ENCODE assay signal across 17 cellular contexts in the genomic region with DNA sequence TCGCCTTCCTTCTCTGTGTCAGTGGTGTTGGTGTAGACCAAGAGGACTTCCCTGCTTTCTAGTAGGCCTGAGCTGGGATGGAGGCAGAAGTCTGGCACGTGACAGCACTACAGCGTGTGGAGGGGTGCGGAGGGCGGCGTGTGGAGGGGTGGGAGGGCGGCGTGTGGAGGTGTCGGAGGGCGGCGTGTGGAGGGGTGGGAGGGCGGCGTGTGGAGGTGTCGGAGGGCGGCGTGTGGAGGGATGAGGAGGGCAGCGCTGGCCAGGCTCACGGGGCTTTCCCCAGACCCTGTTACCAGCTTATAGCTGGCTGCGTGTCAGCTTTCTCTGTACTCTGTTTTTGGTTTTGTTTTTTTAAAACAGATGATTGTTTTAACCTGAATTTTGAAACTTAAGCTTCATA. TPM values are rescaled to one million over a fixed set of nuclear protein-coding genes. Genes with fewer than 3 reads are reported as not detected.
DNase-seq lines count a peak whose midpoint lies in the region; ATAC-seq and TF ChIP-seq lines count a peak whose summit lies in the region.
"Had no signal": no experiment of that assay in that cellular context is flagged by ENCODE, and none has a peak within 500 bp of the region (broad histone marks: within the 10 kb centered on the region; RNA-seq: fewer than 3 reads in every experiment).

No MANE protein-coding gene starts in this region.

- DNase-seq in right cardiac atrium (peak in 1 of 3 donors; percentile 63), cardiac septum (ENCODE audit: low spot score) (no peak), immature natural killer cell (peak; percentile 36 to 58 (median 41)), neuronal stem cell (ENCODE audit: low spot score) (no peak), uterus (peak in 1 of 2 donors; percentile 25), prostate gland (ENCODE audit: low spot score) (no peak), T-helper 2 cell (no peak)
- DNase-seq: ACHN; C1 segment of cervical spinal cord; Calu3; CD4-positive, alpha-beta T cell; DMS 273 treated with DMSO at 0.1 percent for 48 hours; GM23248; H7 had no signal

- peaks cover 33 to 90% of the 10 kb centered on the region in 2 donors for H3K36me3 ChIP-seq in neuronal stem cell (replicated peaks in 1 of 2; ENCODE audit: control insufficient read depth in 2 of 2, insufficient read depth in 2 of 2, low read length in 2 of 2)
- no peaks in the 10 kb centered on the region for H3K36me3 ChIP-seq in uterus
- H3K36me3 ChIP-seq in prostate gland: peaks cover 4 to 10% of the 10 kb centered on the region in 2 donors

- H2BK15ac ChIP-seq in neuronal stem cell (ENCODE audit: low read length): no peak overlapping the region

- no peaks in the 10 kb centered on the region for H3K27me3 ChIP-seq in right cardiac atrium (ENCODE audit: control insufficient read depth, insufficient read depth)
- no peaks in the 10 kb centered on the region for H3K27me3 ChIP-seq in neuronal stem cell (ENCODE audit: control insufficient read depth in 3 of 3, insufficient read depth in 3 of 3, low read depth in 1 of 3, low read length in 3 of 3)
- no peaks in the 10 kb centered on the region for H3K27me3 ChIP-seq in uterus
- no peaks in the 10 kb centered on the region for H3K27me3 ChIP-seq in prostate gland (replicated peaks; ENCODE audit: insufficient read depth)

- no peak overlapping the region for H2AK5ac ChIP-seq in neuronal stem cell (ENCODE audit: low read depth, low read length)

- H3K4me1 ChIP-seq in right cardiac atrium (ENCODE audit: control insufficient read depth, insufficient read depth, low read length): no peaks in the 10 kb centered on the region
- no peaks in the 10 kb centered on the region for H3K4me1 ChIP-seq in neuronal stem cell (ENCODE audit: control insufficient read depth in 2 of 2, insufficient read depth in 1 of 2, low read depth in 1 of 2, low read length in 2 of 2)
- no peaks in the 10 kb centered on the region for H3K4me1 ChIP-seq in uterus
- no peaks in the 10 kb centered on the region for H3K4me1 ChIP-seq in prostate gland (replicated peaks)

- H3K4me3 Mint-ChIP-seq in immature natural killer cell: peak overlapping the region; percentile 61 to 87 (median 66)
- H3K4me3 Mint-ChIP-seq: B cell; CD4-positive, alpha-beta T cell had no signal

- H3K27ac Mint-ChIP-seq in immature natural killer cell: peak overlapping the region in 5 of 6 donors; percentile 57 to 92 (median 78)
- H3K27ac Mint-ChIP-seq: B cell; CD4-positive, alpha-beta T cell had no signal

- H3K4me1 Mint-ChIP-seq in immature natural killer cell: peaks cover 36 to 40% of the 10 kb centered on the region in 2 donors
- H3K4me1 Mint-ChIP-seq: B cell had no signal

- H3K23ac ChIP-seq in neuronal stem cell (ENCODE audit: low read depth, low read length, poor library complexity): no peak overlapping the region

- peaks cover 0 to 1% (median 0%) of the 10 kb centered on the region in 6 donors for H3K9me3 Mint-ChIP-seq in immature natural killer cell
- H3K9me3 Mint-ChIP-seq: CD4-positive, alpha-beta T cell had no signal

- H2BK5ac ChIP-seq in neuronal stem cell (ENCODE audit: low read length): no peak overlapping the region

- TF ChIP-seq CTCF in uterus (IDR thresholded peaks at IDR 0.05) (no peak), prostate gland (IDR thresholded peaks at IDR 0.05) (no peak)

- H3K4me3 ChIP-seq in right cardiac atrium (ENCODE audit: low read length) (no peak overlapping the region), neuronal stem cell (ENCODE audit: low read length in 2 of 2) (no peak overlapping the region), uterus (no peak overlapping the region), prostate gland (no peak overlapping the region)
- H3K4me3 ChIP-seq: GM12878, GM23248 had no signal

- H3K4ac ChIP-seq in neuronal stem cell (ENCODE audit: low read length): no peak overlapping the region

- 81% methylated on average over 19 of the region's 19 CpGs for WGBS in right cardiac atrium
- no CpG with 5 or more reads among the region's 19 CpGs for WGBS in neuronal stem cell (ENCODE audit: extremely low coverage in 2 of 2, insufficient read length in 2 of 2, insufficient replicate concordance in 1 of 2), 2 donors
- 59% methylated on average over 18 of the region's 19 CpGs for WGBS in prostate gland

- no peak overlapping the region for H4K8ac ChIP-seq in neuronal stem cell (ENCODE audit: low read depth, low read length)

- H3K9me3 ChIP-seq in right cardiac atrium (ENCODE audit: control insufficient read depth, low read length) (no peaks in the 10 kb centered on the region), neuronal stem cell (replicated peaks in 1 of 2; ENCODE audit: control insufficient read depth in 2 of 2, insufficient read depth in 1 of 2, low read depth in 1 of 2, low read length in 2 of 2) (no peaks in the 10 kb centered on the region), uterus (no peaks in the 10 kb centered on the region), prostate gland (no peaks in the 10 kb centered on the region)

- peaks cover 1% of the 10 kb centered on the region for H3K79me1 ChIP-seq in neuronal stem cell (ENCODE audit: low read depth, low read length)

- no peak overlapping the region for H2BK12ac ChIP-seq in neuronal stem cell (ENCODE audit: low read length)

- H3K9ac ChIP-seq in neuronal stem cell (ENCODE audit: low read depth, low read length, poor library complexity): peak overlapping the region; percentile 18
- H3K9ac ChIP-seq: GM23248 had no signal

- no peak overlapping the region for H2BK120ac ChIP-seq in neuronal stem cell (ENCODE audit: low read depth, low read length)

- no peak overlapping the region for H3K27ac ChIP-seq in right cardiac atrium (ENCODE audit: low read length)
- no peak overlapping the region for H3K27ac ChIP-seq in neuronal stem cell (replicated peaks; ENCODE audit: low read length)
- H3K27ac ChIP-seq in uterus: peak overlapping the region; percentile 46 to 55
- H3K27ac ChIP-seq in prostate gland: no peak overlapping the region
- H3K27ac ChIP-seq: GM23248 had no signal

- intact Hi-C loops in right cardiac atrium (cut with DNase I): no loop called here
- intact Hi-C loops in cardiac septum (cut with DNase I): no loop called here
- intact Hi-C loops in uterus (cut with DNase I; ENCODE audit: low total_unique reads): no loop called here
- intact Hi-C loops in prostate gland (cut with DNase I): no loop called here

- peaks cover 35 to 61% (median 41%) of the 10 kb centered on the region in 3 donors for H3K36me3 Mint-ChIP-seq in immature natural killer cell

- peaks cover 2 to 4% (median 3%) of the 10 kb centered on the region in 3 donors for H3K27me3 Mint-ChIP-seq in immature natural killer cell (ENCODE audit: low read depth in 3 of 3)
- H3K27me3 Mint-ChIP-seq: B cell; CD4-positive, alpha-beta T cell had no signal

- no peak overlapping the region for H4K91ac ChIP-seq in neuronal stem cell (ENCODE audit: low read depth, low read length, poor library complexity)

- TF ChIP-seq POLR2A in uterus (IDR thresholded peaks at IDR 0.05): no peak
- TF ChIP-seq POLR2A in prostate gland (IDR thresholded peaks at IDR 0.05): no peak

- H3K14ac ChIP-seq in neuronal stem cell (ENCODE audit: low read length): no peak overlapping the region

- no peak overlapping the region for H2AFZ ChIP-seq in neuronal stem cell (ENCODE audit: low read length)
- H2AFZ ChIP-seq: GM23248 had no signal

- no peak overlapping the region for H3K18ac ChIP-seq in neuronal stem cell (ENCODE audit: low read length)

- ATAC-seq in right cardiac atrium: peak; percentile 35 to 42
- ATAC-seq in HG03460 (IDR thresholded peaks at IDR 0.05; ENCODE audit: unreplicated experiment): no peak
- ATAC-seq: GM12878 had no signal

- H3K4me2 ChIP-seq in neuronal stem cell (ENCODE audit: insufficient read depth, low read length, poor library complexity, severe bottlenecking): no peak overlapping the region

RNA-seq across cellular contexts. Expression of gene CTTN, which starts 45.7 kb away (rescaled TPM):
- total RNA-seq in right cardiac atrium (100 to 1,000 TPM in 1 of 4 donors, 10 to 100 TPM in 3; 84.1 to 117 (median 85.9) TPM), cardiac septum (171 TPM), uterus (100 to 1,000 TPM; 109 to 279 (median 199) TPM), prostate gland (100 to 1,000 TPM; 208 to 348 TPM)
- polyA plus RNA-seq in right cardiac atrium (67.7 TPM), immature natural killer cell (under 1 TPM in 2 of 3 donors, not detected in 1; 0.53 to 0.67 TPM)
- polyA plus RNA-seq in neuronal stem cell (2013, experiment 1 of 2): 79.2 TPM
- polyA plus RNA-seq in neuronal stem cell (2013, experiment 2 of 2): 79.5 TPM
- total RNA-seq: B cell had no signal

Comparison
In these comparisons a context has a peak if more than half of its experiments do, and no peak if none do; other contexts are left out.
1. DNase-seq: peak in immature natural killer cell (3 of 3); none in cardiac septum (single experiment), neuronal stem cell (single experiment), prostate gland (single experiment) and T-helper 2 cell (0 of 5).
2. H3K27ac ChIP-seq: peak in uterus (2 of 2); none in right cardiac atrium (single experiment), neuronal stem cell (single experiment) and prostate gland (0 of 2).